In the genomic region with DNA sequence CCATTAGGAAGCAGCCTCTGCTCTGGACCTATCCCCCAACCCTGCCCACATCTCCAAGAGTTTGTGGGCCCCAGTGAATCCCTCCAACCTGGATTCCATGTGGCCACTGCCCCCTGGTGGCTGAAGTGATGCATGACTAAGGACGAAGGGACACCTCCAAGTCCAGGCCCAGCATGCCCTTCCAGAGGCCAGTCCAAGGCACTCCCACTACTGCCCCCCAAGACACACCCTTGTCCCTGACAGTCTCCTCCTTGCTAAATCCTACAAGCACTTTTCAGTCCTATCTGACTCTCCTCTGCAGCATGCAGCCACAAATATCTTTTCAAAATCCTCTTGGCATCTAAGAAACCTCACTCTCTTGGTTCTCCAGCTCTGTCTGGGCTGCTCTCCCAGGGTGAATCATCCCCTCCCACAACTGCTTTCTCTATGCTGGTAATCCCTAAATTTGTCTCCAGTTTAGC, we compare ENCODE assay signal across 1 cellular context.
TF ChIP-seq lines count a peak whose summit lies in the region.

No MANE protein-coding gene starts in this region.

TF ChIP-seq in SK-N-SH treated with all-trans-retinoic acid at 6 μM for 48 hours, 23 proteins besides CTCF, POLR2A, EP300 and RAD21 (continued from another document):
- TF ChIP-seq, protein P1, sequence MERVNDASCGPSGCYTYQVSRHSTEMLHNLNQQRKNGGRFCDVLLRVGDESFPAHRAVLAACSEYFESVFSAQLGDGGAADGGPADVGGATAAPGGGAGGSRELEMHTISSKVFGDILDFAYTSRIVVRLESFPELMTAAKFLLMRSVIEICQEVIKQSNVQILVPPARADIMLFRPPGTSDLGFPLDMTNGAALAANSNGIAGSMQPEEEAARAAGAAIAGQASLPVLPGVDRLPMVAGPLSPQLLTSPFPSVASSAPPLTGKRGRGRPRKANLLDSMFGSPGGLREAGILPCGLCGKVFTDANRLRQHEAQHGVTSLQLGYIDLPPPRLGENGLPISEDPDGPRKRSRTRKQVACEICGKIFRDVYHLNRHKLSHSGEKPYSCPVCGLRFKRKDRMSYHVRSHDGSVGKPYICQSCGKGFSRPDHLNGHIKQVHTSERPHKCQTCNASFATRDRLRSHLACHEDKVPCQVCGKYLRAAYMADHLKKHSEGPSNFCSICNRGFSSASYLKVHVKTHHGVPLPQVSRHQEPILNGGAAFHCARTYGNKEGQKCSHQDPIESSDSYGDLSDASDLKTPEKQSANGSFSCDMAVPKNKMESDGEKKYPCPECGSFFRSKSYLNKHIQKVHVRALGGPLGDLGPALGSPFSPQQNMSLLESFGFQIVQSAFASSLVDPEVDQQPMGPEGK (CRISPR knock-in tag; IDR thresholded peaks at IDR 0.05; ENCODE audit: borderline replicate concordance): no peak
- no peak for TF ChIP-seq ISL1 (CRISPR knock-in tag; IDR thresholded peaks at IDR 0.05)
- TF ChIP-seq ZNF70 (CRISPR knock-in tag; IDR thresholded peaks at IDR 0.05): no peak
- TF ChIP-seq TCF4 (CRISPR knock-in tag; IDR thresholded peaks at IDR 0.05; ENCODE audit: borderline replicate concordance): no peak
- no peak for TF ChIP-seq PPARA (CRISPR knock-in tag; IDR thresholded peaks at IDR 0.05; ENCODE audit: borderline replicate concordance)
- no peak for TF ChIP-seq ZFP30 (CRISPR knock-in tag; IDR thresholded peaks at IDR 0.05)
